In genomic region chr1:160108888-160109662, GRCh38 we compare ENCODE assay signal across 8 cellular contexts. TPM values are rescaled to one million over a fixed set of nuclear protein-coding genes. Genes with fewer than 3 reads are reported as not detected.
DNase-seq lines count a peak whose midpoint lies in the region; ATAC-seq and TF ChIP-seq lines count a peak whose summit lies in the region.

No MANE protein-coding gene starts in this region.

- H4K8ac ChIP-seq in mesenchymal stem cell (ENCODE audit: low read length): no peak overlapping the region

- H4K91ac ChIP-seq in mesenchymal stem cell (ENCODE audit: low read length): no peak overlapping the region

- H2BK120ac ChIP-seq in mesenchymal stem cell (ENCODE audit: low read depth, low read length): no peak overlapping the region

- DNase-seq in A172 (ENCODE audit: low spot score) (peak; percentile 59), RKO (ENCODE audit: low spot score) (peak; percentile 70), choroid plexus epithelial cell (ENCODE audit: low read depth) (peak; percentile 89), mesenchymal stem cell (peak; percentile 52), NCI-H774 (lab: John Stamatoyannopoulos, UW) (no peak)

- 23% methylated on average over 4 of the region's 6 CpGs for WGBS in mesenchymal stem cell

- H3K14ac ChIP-seq in mesenchymal stem cell (ENCODE audit: low read length in 2 of 2): no peak overlapping the region

- TF ChIP-seq CTCF in GM12873 (IDR thresholded peaks at IDR 0.05; ENCODE audit: insufficient read depth, low read depth, low read length, missing control alignments): peak; percentile 68
- peak; percentile 74 for TF ChIP-seq CTCF in choroid plexus epithelial cell (conservative IDR thresholded peaks at IDR 0.05; ENCODE audit: low read depth, low read length)

- H3K27me3 ChIP-seq in mesenchymal stem cell (ENCODE audit: control insufficient read depth in 1 of 2, insufficient read depth in 1 of 2, low read length in 2 of 2): peaks cover 32 to 63% of the 10 kb centered on the region in 2 experiments

- no peak overlapping the region for H2AK5ac ChIP-seq in mesenchymal stem cell (ENCODE audit: low read length, severe bottlenecking)

- no peaks in the 10 kb centered on the region for H3K9me3 ChIP-seq in mesenchymal stem cell (ENCODE audit: control insufficient read depth, low read length)

- H3K4me3 ChIP-seq in choroid plexus epithelial cell (ENCODE audit: low read depth, low read length): no peak overlapping the region
- H3K4me3 ChIP-seq in mesenchymal stem cell (ENCODE audit: insufficient read depth in 1 of 2, low read depth in 1 of 2, low read length in 2 of 2): no peak overlapping the region

- H3K9ac ChIP-seq in mesenchymal stem cell (ENCODE audit: low read length): no peak overlapping the region

- H3K4me1 ChIP-seq in mesenchymal stem cell (ENCODE audit: control insufficient read depth, insufficient read depth, low read depth, low read length): peaks cover 13% of the 10 kb centered on the region

- no peak overlapping the region for H3K18ac ChIP-seq in mesenchymal stem cell (ENCODE audit: low read depth in 1 of 2, low read length in 2 of 2)

- H3K23ac ChIP-seq in mesenchymal stem cell (ENCODE audit: low read length in 2 of 2): no peak overlapping the region

- H2AFZ ChIP-seq in mesenchymal stem cell (ENCODE audit: low read depth, low read length): no peak overlapping the region

- no peaks in the 10 kb centered on the region for H3K79me1 ChIP-seq in mesenchymal stem cell (replicated peaks; ENCODE audit: low read length, poor library complexity, severe bottlenecking)

- H2BK5ac ChIP-seq in mesenchymal stem cell (ENCODE audit: low read depth, low read length, poor library complexity, severe bottlenecking): no peak overlapping the region

- no peaks in the 10 kb centered on the region for H3K36me3 ChIP-seq in mesenchymal stem cell (ENCODE audit: control insufficient read depth in 1 of 2, insufficient read depth in 2 of 2, low read depth in 1 of 2, low read length in 2 of 2)

- H3K4ac ChIP-seq in mesenchymal stem cell (ENCODE audit: low read depth in 1 of 2, low read length in 2 of 2): no peak overlapping the region

- no peak for ATAC-seq in HG02870 (IDR thresholded peaks at IDR 0.05; ENCODE audit: unreplicated experiment)
- no peak for ATAC-seq in HG02970 (IDR thresholded peaks at IDR 0.05; ENCODE audit: low FRiP score, unreplicated experiment)

- no peak overlapping the region for H3K4me2 ChIP-seq in mesenchymal stem cell (ENCODE audit: low read length, poor library complexity, severe bottlenecking)

- H2BK15ac ChIP-seq in mesenchymal stem cell (ENCODE audit: low read depth, poor library complexity, severe bottlenecking): no peak overlapping the region

- H2BK12ac ChIP-seq in mesenchymal stem cell (ENCODE audit: low read length in 2 of 2): no peak overlapping the region

- H3K27ac ChIP-seq in mesenchymal stem cell (ENCODE audit: low read length, poor library complexity, severe bottlenecking): no peak overlapping the region

RNA-seq across cellular contexts. Expression of gene ATP1A2, which starts 6.5 kb away (rescaled TPM):
- total RNA-seq in A172 (2014; rRNA removed; shearing (Covaris generic)): 0.22 and 0.84 TPM in 2 replicates
- polyA plus RNA-seq in mesenchymal stem cell (2013, experiment 1 of 2): 0.07 TPM
- 0.05 TPM for polyA plus RNA-seq in mesenchymal stem cell (2013, experiment 2 of 2)

RNA-seq across cellular contexts. Expression of gene IGSF8, which starts 10.7 kb away (rescaled TPM):
- total RNA-seq in A172 (2014; rRNA removed; shearing (Covaris generic)): 34.2 and 36.6 TPM in 2 replicates
- 10.7 TPM for polyA plus RNA-seq in mesenchymal stem cell (2013, experiment 1 of 2)
- 10.8 TPM for polyA plus RNA-seq in mesenchymal stem cell (2013, experiment 2 of 2)

RNA-seq across cellular contexts. Expression of gene KCNJ9, which starts 27.7 kb away (rescaled TPM):
- not detected in 2 replicates for total RNA-seq in A172 (2014; rRNA removed; shearing (Covaris generic))
- not detected for polyA plus RNA-seq in mesenchymal stem cell (2013, experiment 1 of 2)
- not detected for polyA plus RNA-seq in mesenchymal stem cell (2013, experiment 2 of 2)

RNA-seq across cellular contexts. Expression of gene KCNJ10, which starts 39.1 kb away (rescaled TPM):
- not detected in 2 replicates for total RNA-seq in A172 (2014; rRNA removed; shearing (Covaris generic))
- not detected for polyA plus RNA-seq in mesenchymal stem cell (2013, experiment 1 of 2)
- polyA plus RNA-seq in mesenchymal stem cell (2013, experiment 2 of 2): not detected

RNA-seq across cellular contexts. Expression of gene ATP1A4, which starts 42.3 kb away (rescaled TPM):
- total RNA-seq in A172 (2014; rRNA removed; shearing (Covaris generic)): not detected in 2 replicates
- not detected for polyA plus RNA-seq in mesenchymal stem cell (2013, experiment 1 of 2)
- polyA plus RNA-seq in mesenchymal stem cell (2013, experiment 2 of 2): not detected
